ENCODE assay signal across 24 cellular contexts in the genomic region with DNA sequence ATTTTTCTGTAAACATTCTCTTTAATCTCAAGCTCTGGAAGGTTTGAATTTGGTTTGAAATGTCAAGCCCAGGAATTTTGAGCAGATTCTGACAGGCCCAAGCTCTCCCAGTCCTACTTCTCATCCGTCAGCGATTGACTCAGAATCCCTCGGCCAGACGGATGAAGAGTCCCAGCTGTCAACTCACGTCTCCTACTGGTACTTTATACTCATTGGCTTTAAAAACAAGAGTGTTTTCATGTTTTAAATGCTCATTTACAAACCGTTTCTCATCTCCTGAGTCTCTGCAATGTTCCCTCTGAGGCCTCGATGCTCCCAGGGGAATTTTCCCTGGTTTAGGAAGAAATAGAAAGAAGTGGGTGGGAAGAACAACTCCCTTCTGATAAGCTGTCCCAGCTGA.
DNase-seq lines count a peak whose midpoint lies in the region; ATAC-seq and TF ChIP-seq lines count a peak whose summit lies in the region.
"Had no signal": no experiment of that assay in that cellular context is flagged by ENCODE, and none has a peak within 500 bp of the region (broad histone marks: within the 10 kb centered on the region; RNA-seq: fewer than 3 reads in every experiment).

No MANE protein-coding gene starts in this region.

- ATAC-seq in Right ventricle myocardium superior (ENCODE audit: poor library complexity) (no peak), psoas muscle (no peak)
- ATAC-seq in stimulated activated naive CD8-positive, alpha-beta T cell treated with anti-CD3 and anti-CD28 coated beads, Interleukin-15, Interleukin-2, amounts not matched to agents 100 U/mL and 50 U/mL, for 24 hours = no peak
- ATAC-seq: activated CD8-positive, alpha-beta T cell treated with anti-CD3 and anti-CD28 coated beads, Interleukin-2, amount 10 ng/mL, durations not matched to agents 7 days and 5 days; naive thymus-derived CD4-positive, alpha-beta T cell had no signal

- H3K36me3 ChIP-seq in left ventricle myocardium inferior (no peaks in the 10 kb centered on the region), psoas muscle (ENCODE audit: insufficient read depth in 1 of 2, low read depth in 1 of 2) (no peaks in the 10 kb centered on the region)
- H3K36me3 ChIP-seq: prostate gland, stomach had no signal

- H3K27me3 ChIP-seq in left ventricle myocardium inferior (ENCODE audit: low read depth) (no peaks in the 10 kb centered on the region), psoas muscle (ENCODE audit: insufficient read depth in 3 of 3, low read length in 2 of 3) (no peaks in the 10 kb centered on the region)
- H3K27me3 ChIP-seq: stomach had no signal

- intact Hi-C loops in left ventricle myocardium inferior (cut with micrococcal nuclease) = no loop called here
- intact Hi-C loops in Right ventricle myocardium superior (cut with DNase I) = no loop called here
- intact Hi-C loops in psoas muscle (cut with DNase I) = loop anchor here in 1 of 2 donors (10.0 kb wide), 1 partner anchor 59 kb away; no protein-coding TSS in a partner anchor

- H3K4me1 ChIP-seq in left ventricle myocardium inferior (peaks cover 11% of the 10 kb centered on the region), psoas muscle (no peaks in the 10 kb centered on the region)
- H3K4me1 ChIP-seq: prostate gland, stomach had no signal

- DNase-seq in left ventricle myocardium inferior (peak; percentile 23), Right ventricle myocardium superior (no peak), fibroblast of gingiva (ENCODE audit: low read depth) (peak; percentile 2), myocyte (ENCODE audit: low read depth) (peak; percentile 43), GM13977 (ENCODE audit: low spot score) (no peak), medulla oblongata (ENCODE audit: extremely low spot score) (no peak), psoas muscle (no peak)
- no peak for DNase-seq in stimulated activated naive CD8-positive, alpha-beta T cell treated with anti-CD3 and anti-CD28 coated beads, Interleukin-15, Interleukin-2, amounts not matched to agents 100 U/mL and 50 U/mL, for 24 hours
- DNase-seq: activated CD4-positive, CD25-positive, alpha-beta regulatory T cell; activated CD8-positive, alpha-beta T cell treated with anti-CD3 and anti-CD28 coated beads, Interleukin-2, amount 10 ng/mL, durations not matched to agents 7 days and 5 days; activated naive CD4-positive, alpha-beta T cell treated with Interleukin-2 at 50 U/mL for 16 hours; activated T-cell treated with anti-CD3 and anti-CD28 coated beads, Interleukin-2, amount 50 U/mL, for 1 hour; effector memory CD4-positive, alpha-beta T cell; hippocampal formation; naive thymus-derived CD4-positive, alpha-beta T cell; NCI-H1092 treated with DMSO at 0.1 percent for 48 hours; NCI-H2029 treated with DMSO at 0.1 percent for 48 hours; NCI-H510A; stimulated activated CD4-positive, alpha-beta T cell treated with anti-CD3 and anti-CD28 coated beads, Interleukin-4, amount 100 ng/mL, for 4 hours; stomach; T-helper 9 cell; trophoblast cell had no signal

- H3K27ac ChIP-seq in left ventricle myocardium inferior (replicated peaks) (no peak overlapping the region), psoas muscle (no peak overlapping the region)
- H3K27ac ChIP-seq: prostate gland, RWPE1, stomach had no signal

- WGBS in psoas muscle, 3 donors = 36 to 41% (median 36%) methylated on average over 7 of the region's 7 CpGs

- no peaks in the 10 kb centered on the region for H3K9me3 ChIP-seq in left ventricle myocardium inferior (replicated peaks)
- H3K9me3 ChIP-seq in psoas muscle = no peaks in the 10 kb centered on the region
- H3K9me3 ChIP-seq: prostate gland, stomach had no signal

- in situ Hi-C loops in GM13977 (cut with MboI; ENCODE audit: low pct_unique_long_range_greater_than_20kb, low sequenced_read_pairs, unreplicated experiment) = no loop called here

- no peak for TF ChIP-seq CTCF in left ventricle myocardium inferior (IDR thresholded peaks at IDR 0.05; ENCODE audit: borderline replicate concordance)
- TF ChIP-seq CTCF in GM13977 (IDR thresholded peaks at IDR 0.05; ENCODE audit: extremely low read depth, insufficient read depth, missing control alignments) = no peak
- no peak for TF ChIP-seq CTCF in psoas muscle (IDR thresholded peaks at IDR 0.05)

- no peak overlapping the region for H3K4me3 ChIP-seq in left ventricle myocardium inferior
- H3K4me3 ChIP-seq in psoas muscle = no peak overlapping the region
- H3K4me3 ChIP-seq: prostate gland, stomach had no signal

Comparison
In these comparisons a context has a peak if more than half of its experiments do, and no peak if none do; other contexts are left out.
1. DNase-seq: peak in left ventricle myocardium inferior (single experiment), fibroblast of gingiva (single experiment) and myocyte (single experiment); none in Right ventricle myocardium superior (single experiment), stimulated activated naive CD8-positive, alpha-beta T cell treated with anti-CD3 and anti-CD28 coated beads, Interleukin-15, Interleukin-2, amounts not matched to agents 100 U/mL and 50 U/mL, for 24 hours (single experiment), GM13977 (single experiment), medulla oblongata (single experiment) and psoas muscle (0 of 2).